Comparison of ENCODE assay signal across 9 cellular contexts in genomic region chr2:230865324-230865765, GRCh38. TPM values are rescaled to one million over a fixed set of nuclear protein-coding genes. Genes with fewer than 3 reads are reported as not detected.
A peak's percentile ranks its signal among the peaks of the same experiment; 100 is the strongest.
DNase-seq lines count a peak whose midpoint lies in the region; ATAC-seq, FAIRE-seq and TF ChIP-seq lines count a peak whose summit lies in the region.
"Had no signal": no experiment of that assay in that cellular context is flagged by ENCODE, and none has a peak within 500 bp of the region (broad histone marks: within the 10 kb centered on the region; RNA-seq: fewer than 3 reads in every experiment).

No MANE protein-coding gene starts in this region.

- no peak for TF ChIP-seq EP300 in suprapubic skin (IDR thresholded peaks at IDR 0.05)

- no peak for DNase-seq in activated CD4-positive, alpha-beta T cell treated with anti-CD3 and anti-CD28 coated beads, Interleukin-2, amount 10 ng/mL, durations not matched to agents 7 days and 5 days
- DNase-seq in activated CD4-positive, alpha-beta T cell treated with anti-CD3 and anti-CD28 coated beads, Interleukin-2, amount 50 U/mL, for 48 hours, result no peak
- no peak for DNase-seq in activated T-helper 1 cell treated with anti-CD3 and anti-CD28 coated beads, Interleukin-12 subunit alpha, Interleukin-12 subunit beta, Interleukin-2, Interleukin-4 antibody, amounts not matched to agents 30 ng/mL and 10 ng/mL and 1 ng/mL, durations not matched to agents 14 hours and 24 hours and 36 hours (ENCODE audit: low spot score)
- DNase-seq in kidney (no peak), suprapubic skin (ENCODE audit: low spot score in 2 of 2) (no peak), NCI-H146 treated with DMSO at 0.1 percent for 48 hours (lab: John Stamatoyannopoulos, UW; ENCODE audit: unreplicated experiment) (no peak), adrenal gland (no peak)

- no peak for FAIRE-seq in kidney (lab: Jason Lieb, UNC)
- FAIRE-seq: endometrium had no signal

- H3K9ac ChIP-seq in kidney (ENCODE audit: low read length in 2 of 2), result peak overlapping the region in 1 of 2 donors; percentile 65

- intact Hi-C loops in activated T-helper 1 cell treated with anti-CD3 and anti-CD28 coated beads, Interleukin-12 subunit alpha, Interleukin-12 subunit beta, Interleukin-2, Interleukin-4 antibody, amounts not matched to agents 30 ng/mL and 10 ng/mL and 1 ng/mL, durations not matched to agents 14 hours and 24 hours and 36 hours (cut with micrococcal nuclease), result no loop called here
- intact Hi-C loops in kidney (cut with DNase I), result no loop called here
- intact Hi-C loops in adrenal gland (cut with DNase I), result no loop called here

- H3K27ac Mint-ChIP-seq in activated CD4-positive, alpha-beta T cell treated with anti-CD3 and anti-CD28 coated beads, Interleukin-2, amount 10 ng/mL, durations not matched to agents 7 days and 5 days, result peak overlapping the region; percentile 46
- H3K27ac Mint-ChIP-seq in activated T-helper 1 cell treated with anti-CD3 and anti-CD28 coated beads, Interleukin-12 subunit alpha, Interleukin-12 subunit beta, Interleukin-2, Interleukin-4 antibody, amounts not matched to agents 30 ng/mL and 10 ng/mL and 1 ng/mL, durations not matched to agents 14 hours and 24 hours and 36 hours, result no peak overlapping the region

- H3K4me1 ChIP-seq in kidney (ENCODE audit: control insufficient read depth in 1 of 2, insufficient read depth in 1 of 2, low read depth in 1 of 2, low read length in 2 of 2) (peaks cover 23 to 34% of the 10 kb centered on the region in 2 donors), suprapubic skin (peaks cover 32% of the 10 kb centered on the region), adrenal gland (replicated peaks in 1 of 2) (peaks cover 0 to 15% of the 10 kb centered on the region in 2 donors)

- H3K4me1 Mint-ChIP-seq in activated CD4-positive, alpha-beta T cell treated with anti-CD3 and anti-CD28 coated beads, Interleukin-2, amount 10 ng/mL, durations not matched to agents 7 days and 5 days, result peaks cover 49% of the 10 kb centered on the region
- peaks cover 24% of the 10 kb centered on the region for H3K4me1 Mint-ChIP-seq in activated T-helper 1 cell treated with anti-CD3 and anti-CD28 coated beads, Interleukin-12 subunit alpha, Interleukin-12 subunit beta, Interleukin-2, Interleukin-4 antibody, amounts not matched to agents 30 ng/mL and 10 ng/mL and 1 ng/mL, durations not matched to agents 14 hours and 24 hours and 36 hours (ENCODE audit: low read depth)

- H3K9me3 Mint-ChIP-seq in activated CD4-positive, alpha-beta T cell treated with anti-CD3 and anti-CD28 coated beads, Interleukin-2, amount 10 ng/mL, durations not matched to agents 7 days and 5 days, result no peaks in the 10 kb centered on the region
- no peaks in the 10 kb centered on the region for H3K9me3 Mint-ChIP-seq in activated T-helper 1 cell treated with anti-CD3 and anti-CD28 coated beads, Interleukin-12 subunit alpha, Interleukin-12 subunit beta, Interleukin-2, Interleukin-4 antibody, amounts not matched to agents 30 ng/mL and 10 ng/mL and 1 ng/mL, durations not matched to agents 14 hours and 24 hours and 36 hours

- WGBS in suprapubic skin, result 1% methylated on average over 21 of the region's 23 CpGs
- WGBS in adrenal gland, 4 donors, result 1 to 5% (median 3%) methylated on average over 12 to 23 of the region's 23 CpGs

- H3K27me3 ChIP-seq in suprapubic skin (peaks cover 17% of the 10 kb centered on the region), adrenal gland (peaks cover 7% of the 10 kb centered on the region)

- TF ChIP-seq CTCF in kidney (IDR thresholded peaks at IDR 0.05; ENCODE audit: borderline replicate concordance, extremely low read depth, insufficient read depth) (no peak), suprapubic skin (IDR thresholded peaks at IDR 0.05) (no peak), adrenal gland (IDR thresholded peaks at IDR 0.05) (no peak)

- H3K4me3 Mint-ChIP-seq in activated CD4-positive, alpha-beta T cell treated with anti-CD3 and anti-CD28 coated beads, Interleukin-2, amount 10 ng/mL, durations not matched to agents 7 days and 5 days, result peak overlapping the region; percentile 83
- H3K4me3 Mint-ChIP-seq in activated T-helper 1 cell treated with anti-CD3 and anti-CD28 coated beads, Interleukin-12 subunit alpha, Interleukin-12 subunit beta, Interleukin-2, Interleukin-4 antibody, amounts not matched to agents 30 ng/mL and 10 ng/mL and 1 ng/mL, durations not matched to agents 14 hours and 24 hours and 36 hours, result peak overlapping the region; percentile 56

- POLR2A ChIA-PET in activated CD4-positive, alpha-beta T cell treated with anti-CD3 and anti-CD28 coated beads, Interleukin-2, amount 10 ng/mL, durations not matched to agents 7 days and 5 days (lab: Charles Lee), result no interaction called here

- H3K27me3 Mint-ChIP-seq in activated CD4-positive, alpha-beta T cell treated with anti-CD3 and anti-CD28 coated beads, Interleukin-2, amount 10 ng/mL, durations not matched to agents 7 days and 5 days, result peaks cover 21% of the 10 kb centered on the region
- H3K27me3 Mint-ChIP-seq in activated T-helper 1 cell treated with anti-CD3 and anti-CD28 coated beads, Interleukin-12 subunit alpha, Interleukin-12 subunit beta, Interleukin-2, Interleukin-4 antibody, amounts not matched to agents 30 ng/mL and 10 ng/mL and 1 ng/mL, durations not matched to agents 14 hours and 24 hours and 36 hours (ENCODE audit: insufficient read depth), result peaks cover 61% of the 10 kb centered on the region

- H3K4me3 ChIP-seq in kidney (ENCODE audit: low read length in 2 of 2) (peak overlapping the region; percentile 53 to 77), suprapubic skin (peak overlapping the region; percentile 67), adrenal gland (peak overlapping the region in 2 of 4 donors; percentile 37 to 75)

- H3K36me3 ChIP-seq in kidney (ENCODE audit: control insufficient read depth in 1 of 2, insufficient read depth in 2 of 2, low read length in 2 of 2) (no peaks in the 10 kb centered on the region), suprapubic skin (no peaks in the 10 kb centered on the region), adrenal gland (replicated peaks in 1 of 2) (no peaks in the 10 kb centered on the region)

- H3K27ac ChIP-seq in kidney (ENCODE audit: low read depth in 2 of 2, low read length in 2 of 2), result peak overlapping the region in 1 of 2 donors; percentile 13
- no peak overlapping the region for H3K27ac ChIP-seq in suprapubic skin
- peak overlapping the region in 2 of 5 donors; percentile 18 to 56 for H3K27ac ChIP-seq in adrenal gland

- no peaks in the 10 kb centered on the region for H3K36me3 Mint-ChIP-seq in activated CD4-positive, alpha-beta T cell treated with anti-CD3 and anti-CD28 coated beads, Interleukin-2, amount 10 ng/mL, durations not matched to agents 7 days and 5 days (ENCODE audit: low read depth)
- H3K36me3 Mint-ChIP-seq in activated T-helper 1 cell treated with anti-CD3 and anti-CD28 coated beads, Interleukin-12 subunit alpha, Interleukin-12 subunit beta, Interleukin-2, Interleukin-4 antibody, amounts not matched to agents 30 ng/mL and 10 ng/mL and 1 ng/mL, durations not matched to agents 14 hours and 24 hours and 36 hours (ENCODE audit: low read depth), result no peaks in the 10 kb centered on the region

- CTCF ChIA-PET in activated CD4-positive, alpha-beta T cell treated with anti-CD3 and anti-CD28 coated beads, Interleukin-2, amount 10 ng/mL, durations not matched to agents 7 days and 5 days (lab: Charles Lee), result interaction anchor here (0.9 to 1.5 kb wide), 3 partner anchors 11 to 33 kb away, joined by 3 to 6 read pairs (median 3); no protein-coding TSS in a partner anchor

- TF ChIP-seq POLR2A in suprapubic skin (IDR thresholded peaks at IDR 0.05), result no peak
- no peak for TF ChIP-seq POLR2A in adrenal gland (IDR thresholded peaks at IDR 0.05)

- H3K9me3 ChIP-seq in kidney (ENCODE audit: control insufficient read depth in 1 of 2, low read length in 2 of 2), result no peaks in the 10 kb centered on the region
- no peaks in the 10 kb centered on the region for H3K9me3 ChIP-seq in suprapubic skin
- H3K9me3 ChIP-seq in adrenal gland (replicated peaks in 1 of 3), result no peaks in the 10 kb centered on the region

- ATAC-seq in HG03095 (IDR thresholded peaks at IDR 0.05; ENCODE audit: unreplicated experiment), result no peak

RNA-seq across cellular contexts. Expression of gene ITM2C, which starts 0.6 kb away (rescaled TPM):
- total RNA-seq in activated CD4-positive, alpha-beta T cell treated with anti-CD3 and anti-CD28 coated beads, Interleukin-2, amount 10 ng/mL, durations not matched to agents 7 days and 5 days, result 10 to 100 TPM; 29.4 to 30.4 TPM
- total RNA-seq in activated T-helper 1 cell treated with anti-CD3 and anti-CD28 coated beads, Interleukin-12 subunit alpha, Interleukin-12 subunit beta, Interleukin-2, Interleukin-4 antibody, amounts not matched to agents 30 ng/mL and 10 ng/mL and 1 ng/mL, durations not matched to agents 14 hours and 24 hours and 36 hours, result 4.2 and 5.2 TPM in 2 replicates
- 1,131 TPM for total RNA-seq in kidney
- polyA plus RNA-seq in kidney (ENCODE audit: insufficient read depth, low read depth, low replicate concordance), result 308 TPM
- total RNA-seq in suprapubic skin, result 10 to 100 TPM in 3 of 4 donors, 1 to 10 TPM in 1; 9.0 to 17.9 (median 11.4) TPM
- 100 to 1,000 TPM in 1 of 8 donors, 10 to 100 TPM in 7; 16.8 to 107 (median 32.7) TPM for total RNA-seq in adrenal gland
- 100 to 1,000 TPM in 1 of 3 donors, 10 to 100 TPM in 2; 31.2 to 131 (median 48.9) TPM for polyA plus RNA-seq in adrenal gland

RNA-seq across cellular contexts. Expression of gene GPR55, which starts 59.7 kb away (rescaled TPM):
- 1 to 10 TPM; 9.2 to 9.4 TPM for total RNA-seq in activated CD4-positive, alpha-beta T cell treated with anti-CD3 and anti-CD28 coated beads, Interleukin-2, amount 10 ng/mL, durations not matched to agents 7 days and 5 days
- 0.13 and 0.29 TPM in 2 replicates for total RNA-seq in activated T-helper 1 cell treated with anti-CD3 and anti-CD28 coated beads, Interleukin-12 subunit alpha, Interleukin-12 subunit beta, Interleukin-2, Interleukin-4 antibody, amounts not matched to agents 30 ng/mL and 10 ng/mL and 1 ng/mL, durations not matched to agents 14 hours and 24 hours and 36 hours
- total RNA-seq in kidney (0.69 TPM), suprapubic skin (1 to 10 TPM in 1 of 4 donors, under 1 TPM in 1, not detected in 2; 0.72 to 1.2 TPM), adrenal gland (under 1 TPM in 3 of 8 donors, not detected in 5; 0.08 to 0.18 (median 0.14) TPM)
- polyA plus RNA-seq in kidney (ENCODE audit: insufficient read depth, low read depth, low replicate concordance) (not detected), adrenal gland (under 1 TPM in 2 of 3 donors, not detected in 1; 0.07 to 0.24 TPM)

Comparison
In these comparisons a context has a peak if more than half of its experiments do, and no peak if none do; other contexts are left out.
1. RNA of gene ITM2C, which starts 0.6 kb away (total RNA-seq): 1,131 TPM in kidney (single experiment); 16.8 to 107 TPM in adrenal gland, 29.4 to 30.4 TPM in activated CD4-positive, alpha-beta T cell treated with anti-CD3 and anti-CD28 coated beads, Interleukin-2, amount 10 ng/mL, durations not matched to agents 7 days and 5 days, 9.0 to 17.9 TPM in suprapubic skin and 4.2 to 5.2 TPM in activated T-helper 1 cell treated with anti-CD3 and anti-CD28 coated beads, Interleukin-12 subunit alpha, Interleukin-12 subunit beta, Interleukin-2, Interleukin-4 antibody, amounts not matched to agents 30 ng/mL and 10 ng/mL and 1 ng/mL, durations not matched to agents 14 hours and 24 hours and 36 hours; every median in the first group is over 10 times any median in the second.